Comparison of ENCODE assay signal across 10 cellular contexts in genomic region chr10:72322280-72323058, GRCh38. TPM values are rescaled to one million over a fixed set of nuclear protein-coding genes. Genes with fewer than 3 reads are reported as not detected.
DNase-seq lines count a peak whose midpoint lies in the region; FAIRE-seq and TF ChIP-seq lines count a peak whose summit lies in the region.
"Had no signal": no experiment of that assay in that cellular context is flagged by ENCODE, and none has a peak within 500 bp of the region (broad histone marks: within the 10 kb centered on the region; RNA-seq: fewer than 3 reads in every experiment).

No MANE protein-coding gene starts in this region.

- TF ChIP-seq POLR2A in GM12891 (IDR thresholded peaks at IDR 0.05; ENCODE audit: low read depth, low read length) = no peak

- no peaks in the 10 kb centered on the region for H3K79me2 ChIP-seq in astrocyte (ENCODE audit: insufficient read depth, low read length)
- peaks cover 16% of the 10 kb centered on the region for H3K79me2 ChIP-seq in trophoblast cell (ENCODE audit: control insufficient read depth, insufficient read depth, low read length, poor library complexity)

- H3K4me3 ChIP-seq in astrocyte (ENCODE audit: insufficient read depth, low read depth, low read length) = no peak overlapping the region
- H3K4me3 ChIP-seq in trophoblast cell (ENCODE audit: low read depth, low read length) = no peak overlapping the region

- peak overlapping the region; percentile 88 for H3K27ac ChIP-seq in astrocyte (ENCODE audit: low read depth, low read length)
- peak overlapping the region; percentile 96 for H3K27ac ChIP-seq in trophoblast cell (ENCODE audit: low read depth, low read length)

- H3K4me1 ChIP-seq in astrocyte (ENCODE audit: insufficient read depth, low read length) (peaks cover 46% of the 10 kb centered on the region), trophoblast cell (ENCODE audit: control insufficient read depth in 1 of 2, insufficient read depth in 2 of 2, low read length in 2 of 2) (peaks cover 55 to 57% of the 10 kb centered on the region in 2 experiments)

- DNase-seq in GM12891 (ENCODE audit: insufficient read length, low spot score) (no peak), astrocyte (ENCODE audit: low read depth) (no peak), trophoblast cell (peak; percentile 34 to 53), D341Med (ENCODE audit: low spot score) (no peak), NCI-H345 treated with DMSO at 0.1 percent for 48 hours (lab: John Stamatoyannopoulos, UW; ENCODE audit: unreplicated experiment) (no peak), hippocampal formation (lab: John Stamatoyannopoulos, UW) (no peak), NCI-H1436 (lab: John Stamatoyannopoulos, UW) (no peak)
- DNase-seq in T-helper 2 cell treated with Interferon-gamma antibody and Interleukin-4, amounts not matched to agents 5 μg/mL and 100 μg/mL, for 36 hours (ENCODE audit: low spot score) = no peak
- DNase-seq: H7, NCI-H1694 treated with DMSO at 0.1 percent for 48 hours had no signal

- H3K4me3 Mint-ChIP-seq in T-helper 2 cell treated with Interferon-gamma antibody and Interleukin-4, amounts not matched to agents 5 μg/mL and 100 μg/mL, for 36 hours = peak overlapping the region; percentile 70
- peak overlapping the region; percentile 62 for H3K4me3 Mint-ChIP-seq in astrocyte (ENCODE audit: unreplicated experiment)

- FAIRE-seq in GM12891 (lab: Jason Lieb, UNC) (no peak), astrocyte (lab: Jason Lieb, UNC) (no peak)

- H3K36me3 Mint-ChIP-seq in T-helper 2 cell treated with Interferon-gamma antibody and Interleukin-4, amounts not matched to agents 5 μg/mL and 100 μg/mL, for 36 hours (ENCODE audit: low read depth) = peaks cover 6% of the 10 kb centered on the region
- H3K36me3 Mint-ChIP-seq in astrocyte (ENCODE audit: low read depth, unreplicated experiment) = no peaks in the 10 kb centered on the region

- peak overlapping the region; percentile 99 for H2BK120ac ChIP-seq in trophoblast cell (ENCODE audit: insufficient read depth, low read length, poor library complexity)

- no CpG with 5 or more reads among the region's 16 CpGs for WGBS in trophoblast cell (ENCODE audit: extremely low coverage, insufficient coverage, insufficient read length)

- H3K36me3 ChIP-seq in astrocyte (ENCODE audit: insufficient read depth, low read length) = no peaks in the 10 kb centered on the region
- H3K36me3 ChIP-seq in trophoblast cell (ENCODE audit: control insufficient read depth in 1 of 2, insufficient read depth in 2 of 2, low read length in 2 of 2) = no peaks in the 10 kb centered on the region

- peaks cover 60% of the 10 kb centered on the region for H3K4me1 Mint-ChIP-seq in T-helper 2 cell treated with Interferon-gamma antibody and Interleukin-4, amounts not matched to agents 5 μg/mL and 100 μg/mL, for 36 hours (ENCODE audit: low read depth)
- H3K4me1 Mint-ChIP-seq in astrocyte (ENCODE audit: low read depth, unreplicated experiment) = peaks cover 25% of the 10 kb centered on the region

- TF ChIP-seq CTCF in astrocyte (IDR thresholded peaks at IDR 0.05; ENCODE audit: insufficient read depth, low read depth, low read length) = no peak

- no peak overlapping the region for H3K23ac ChIP-seq in trophoblast cell (ENCODE audit: low read length)

- peak overlapping the region; percentile 98 for H4K91ac ChIP-seq in trophoblast cell (ENCODE audit: low read depth, low read length)

- no peaks in the 10 kb centered on the region for H3K27me3 Mint-ChIP-seq in T-helper 2 cell treated with Interferon-gamma antibody and Interleukin-4, amounts not matched to agents 5 μg/mL and 100 μg/mL, for 36 hours (ENCODE audit: low read depth)
- no peaks in the 10 kb centered on the region for H3K27me3 Mint-ChIP-seq in astrocyte (ENCODE audit: low read depth, unreplicated experiment)

- H3K9me3 ChIP-seq in astrocyte (ENCODE audit: insufficient read depth, low read depth, low read length) (no peaks in the 10 kb centered on the region), trophoblast cell (ENCODE audit: insufficient read depth, low read depth, low read length) (no peaks in the 10 kb centered on the region)

- H3K14ac ChIP-seq in trophoblast cell (ENCODE audit: low read length) = peak overlapping the region; percentile 96

- peak overlapping the region; percentile 92 for H3K27ac Mint-ChIP-seq in T-helper 2 cell treated with Interferon-gamma antibody and Interleukin-4, amounts not matched to agents 5 μg/mL and 100 μg/mL, for 36 hours
- peak overlapping the region; percentile 100 for H3K27ac Mint-ChIP-seq in astrocyte (ENCODE audit: unreplicated experiment)

- H3K79me1 ChIP-seq in trophoblast cell (ENCODE audit: low read length) = peaks cover 60% of the 10 kb centered on the region

- H3K18ac ChIP-seq in trophoblast cell (ENCODE audit: low read length) = peak overlapping the region; percentile 94

- H4K20me1 ChIP-seq in astrocyte (ENCODE audit: insufficient read depth, low read length) = no peaks in the 10 kb centered on the region

- peak overlapping the region; percentile 96 for H2BK5ac ChIP-seq in trophoblast cell (ENCODE audit: low read depth, low read length, poor library complexity)

- H2AK5ac ChIP-seq in trophoblast cell (ENCODE audit: low read length) = peak overlapping the region; percentile 99

- no peak overlapping the region for H3K9ac ChIP-seq in astrocyte (ENCODE audit: low read length)
- H3K9ac ChIP-seq in trophoblast cell (ENCODE audit: low read length) = no peak overlapping the region

- H2AFZ ChIP-seq in astrocyte (ENCODE audit: low read depth, low read length) (peak overlapping the region; percentile 32), trophoblast cell (ENCODE audit: insufficient read depth, low read length, poor library complexity) (peak overlapping the region; percentile 58)

- peak overlapping the region; percentile 86 for H3K4ac ChIP-seq in trophoblast cell (ENCODE audit: low read depth, low read length)

- peak overlapping the region; percentile 51 for H4K12ac ChIP-seq in trophoblast cell (ENCODE audit: low read depth, low read length)

- H3K27me3 ChIP-seq in astrocyte (ENCODE audit: insufficient read depth, low read length) (no peaks in the 10 kb centered on the region), trophoblast cell (ENCODE audit: insufficient read depth, low read length) (no peaks in the 10 kb centered on the region)

- peak overlapping the region; percentile 99 for H2BK12ac ChIP-seq in trophoblast cell (ENCODE audit: low read length)

- H3K9me3 Mint-ChIP-seq in T-helper 2 cell treated with Interferon-gamma antibody and Interleukin-4, amounts not matched to agents 5 μg/mL and 100 μg/mL, for 36 hours = peaks cover 5% of the 10 kb centered on the region
- no peaks in the 10 kb centered on the region for H3K9me3 Mint-ChIP-seq in astrocyte (ENCODE audit: unreplicated experiment)

- H3K4me2 ChIP-seq in astrocyte (ENCODE audit: low read length) (no peak overlapping the region), trophoblast cell (ENCODE audit: low read length) (no peak overlapping the region)

- peak overlapping the region; percentile 86 for H4K8ac ChIP-seq in trophoblast cell (ENCODE audit: low read depth, low read length)

TF ChIP-seq in GM12891, 5 proteins besides CTCF, POLR2A, EP300 and RAD21:
- TF ChIP-seq PAX5 (IDR thresholded peaks at IDR 0.05; ENCODE audit: insufficient read depth, low read length, severe bottlenecking) = no peak
- peak; percentile 34; the same call in 1 of the 2 replicates for TF ChIP-seq SPI1 (IDR thresholded peaks at IDR 0.05; ENCODE audit: low read depth, low read length)

RNA-seq across cellular contexts. Expression of gene DNAJB12, which starts 32.2 kb away (rescaled TPM):
- 13.7 TPM for polyA plus RNA-seq in GM12891 (2012; ENCODE audit: low read depth, missing spikeins)
- 24.3 and 24.8 TPM in 2 replicates for total RNA-seq in astrocyte
- polyA plus RNA-seq in trophoblast cell (2013) = 17.3 and 17.4 TPM in 2 replicates

RNA-seq across cellular contexts. Expression of gene DDIT4, which starts 48.7 kb away (rescaled TPM):
- polyA plus RNA-seq in GM12891 (2012; ENCODE audit: low read depth, missing spikeins) = 93.2 TPM
- 244 and 313 TPM in 2 replicates for total RNA-seq in astrocyte
- 175 and 178 TPM in 2 replicates for polyA plus RNA-seq in trophoblast cell (2013)

Comparison
In these comparisons a context has a peak if more than half of its experiments do, and no peak if none do; other contexts are left out.
1. DNase-seq: peak in trophoblast cell (2 of 2); none in GM12891 (single experiment), T-helper 2 cell treated with Interferon-gamma antibody and Interleukin-4, amounts not matched to agents 5 μg/mL and 100 μg/mL, for 36 hours (single experiment), astrocyte (single experiment), D341Med (single experiment), NCI-H345 treated with DMSO at 0.1 percent for 48 hours (single experiment), hippocampal formation (0 of 2) and NCI-H1436 (single experiment).